22 cellular contexts compared by ENCODE assay signal in the genomic region with DNA sequence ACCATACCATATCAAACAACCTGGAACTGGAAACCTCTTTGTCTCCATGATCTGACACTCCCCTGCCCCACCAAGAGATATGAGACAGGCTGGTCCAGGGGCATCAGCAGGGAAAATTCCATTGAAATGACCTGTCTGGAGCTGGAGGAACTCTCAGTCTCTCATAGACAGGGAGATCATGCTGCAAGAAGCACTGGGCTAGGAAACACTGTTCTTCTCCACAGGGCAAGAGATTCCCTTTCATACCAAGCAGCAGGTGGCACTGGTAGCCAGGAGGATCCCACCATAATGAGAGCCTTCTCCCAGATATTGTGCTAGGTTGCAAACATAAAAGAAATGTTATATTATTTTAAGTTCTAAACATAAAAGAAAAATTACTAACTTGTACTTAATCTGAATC. TPM values are rescaled to one million over a fixed set of nuclear protein-coding genes. Genes with fewer than 3 reads are reported as not detected.
A peak's percentile ranks its signal among the peaks of the same experiment; 100 is the strongest.
DNase-seq lines count a peak whose midpoint lies in the region; ATAC-seq, FAIRE-seq and TF ChIP-seq lines count a peak whose summit lies in the region.
"Had no signal": no experiment of that assay in that cellular context is flagged by ENCODE, and none has a peak within 500 bp of the region (broad histone marks: within the 10 kb centered on the region; RNA-seq: fewer than 3 reads in every experiment).

No MANE protein-coding gene starts in this region.

- H3K14ac ChIP-seq in H1 (ENCODE audit: insufficient read length): no peak overlapping the region

- POLR2A ChIA-PET in Panc1 (lab: Charles Lee) (no interaction called here), H1 (lab: Charles Lee; ENCODE audit: partially characterized antibody) (no interaction called here)

- H2BK20ac ChIP-seq in H1 (ENCODE audit: low read length): no peak overlapping the region

- TF ChIP-seq RAD21 in H1 (IDR thresholded peaks at IDR 0.05 in 1 of 2, conservative IDR thresholded peaks at IDR 0.05 in 1 of 2; ENCODE audit: low read depth in 2 of 2, low read length in 2 of 2): 0 out of 4 replicates have a peak, but pooled peaks of 1 of the 2 experiments have one; percentile 11

- no peak overlapping the region for H2BK120ac ChIP-seq in H1 (replicated peaks; ENCODE audit: low read depth, low read length)

- no peak overlapping the region for H2BK15ac ChIP-seq in H1 (ENCODE audit: low read length)

- no peak overlapping the region for H2BK12ac ChIP-seq in H1 (ENCODE audit: low read depth, low read length)

- no peaks in the 10 kb centered on the region for H3K4me1 ChIP-seq in Panc1 (ENCODE audit: control insufficient read depth, insufficient read depth, low read length)
- no peaks in the 10 kb centered on the region for H3K4me1 ChIP-seq in H1 (replicated peaks in 1 of 4; ENCODE audit: control insufficient read depth in 3 of 4, insufficient read depth in 4 of 4, low read length in 3 of 4)
- H3K4me1 ChIP-seq: HAP-1 had no signal

- H2AFZ ChIP-seq in H1 (ENCODE audit: low read length): no peak overlapping the region
- H2AFZ ChIP-seq: GM23248 had no signal

- H3K9ac ChIP-seq in H1 (replicated peaks in 1 of 4; ENCODE audit: extremely low read depth in 1 of 4, low read depth in 3 of 4, low read length in 3 of 4): no peak overlapping the region
- H3K9ac ChIP-seq: GM23248 had no signal

- H3K4me3 Mint-ChIP-seq in natural killer cell treated with Interleukin-12 subunit alpha and Interleukin-12 subunit beta and Interleukin-15 and Interleukin-18, amount 100 ng/mL, for 72 hours: no peak overlapping the region
- no peak overlapping the region for H3K4me3 Mint-ChIP-seq in activated T-helper 2 cell treated with anti-CD3 and anti-CD28 coated beads, Interferon-gamma antibody, Interleukin-2, Interleukin-4, amounts not matched to agents 10 μg/mL and 5 μg/mL and 100 μg/mL, durations not matched to agents 14 hours and 24 hours and 36 hours (ENCODE audit: low read depth)
- H3K4me3 Mint-ChIP-seq: CD4-positive, alpha-beta memory T cell had no signal

- 0 out of 2 replicates have a peak, but pooled peaks have one; percentile 4 for TF ChIP-seq CTCF in Panc1 (IDR thresholded peaks at IDR 0.05)
- TF ChIP-seq CTCF in H1 (IDR thresholded peaks at IDR 0.05; ENCODE audit: control extremely low read depth in 1 of 3, insufficient read depth in 1 of 3, low read depth in 1 of 3, low read length in 3 of 3): no peak

- H3K27ac Mint-ChIP-seq in natural killer cell treated with Interleukin-12 subunit alpha and Interleukin-12 subunit beta and Interleukin-15 and Interleukin-18, amount 100 ng/mL, for 72 hours: no peak overlapping the region
- no peak overlapping the region for H3K27ac Mint-ChIP-seq in activated T-helper 2 cell treated with anti-CD3 and anti-CD28 coated beads, Interferon-gamma antibody, Interleukin-2, Interleukin-4, amounts not matched to agents 10 μg/mL and 5 μg/mL and 100 μg/mL, durations not matched to agents 14 hours and 24 hours and 36 hours
- H3K27ac Mint-ChIP-seq: CD4-positive, alpha-beta memory T cell had no signal

- DNase-seq in NCI-H82 (lab: John Stamatoyannopoulos, UW): peak; percentile 11
- no peak for DNase-seq in NCI-H82 treated with DMSO at 0.1 percent for 48 hours (lab: John Stamatoyannopoulos, UW; ENCODE audit: unreplicated experiment)
- DNase-seq in ELF-1 (ENCODE audit: low read depth, low spot score): peak; percentile 13
- DNase-seq in Panc1 (ENCODE audit: low read depth, low spot score): no peak
- no peak for DNase-seq in H1 (ENCODE audit: low read depth in 1 of 2, low spot score in 2 of 2)
- no peak for DNase-seq in natural killer cell treated with Interleukin-12 subunit alpha and Interleukin-12 subunit beta and Interleukin-15 and Interleukin-18, amount 100 ng/mL, for 72 hours (ENCODE audit: low spot score)
- DNase-seq in activated T-helper 2 cell treated with anti-CD3 and anti-CD28 coated beads, Interferon-gamma antibody, Interleukin-2, Interleukin-4, amounts not matched to agents 10 μg/mL and 5 μg/mL and 100 μg/mL, durations not matched to agents 14 hours and 24 hours and 36 hours (ENCODE audit: low spot score): no peak
- DNase-seq: 8988T; C1 segment of cervical spinal cord; Calu3; CD4-positive, alpha-beta memory T cell; COR-L47; DMS53; DMS79 treated with DMSO at 0.1 percent for 48 hours; GM23248 had no signal

- H4K5ac ChIP-seq in H1 (ENCODE audit: insufficient read length, low read depth, low read length): no peak overlapping the region

- no peaks in the 10 kb centered on the region for H3K4me1 Mint-ChIP-seq in natural killer cell treated with Interleukin-12 subunit alpha and Interleukin-12 subunit beta and Interleukin-15 and Interleukin-18, amount 100 ng/mL, for 72 hours (ENCODE audit: low read depth in 2 of 2)
- H3K4me1 Mint-ChIP-seq in activated T-helper 2 cell treated with anti-CD3 and anti-CD28 coated beads, Interferon-gamma antibody, Interleukin-2, Interleukin-4, amounts not matched to agents 10 μg/mL and 5 μg/mL and 100 μg/mL, durations not matched to agents 14 hours and 24 hours and 36 hours (ENCODE audit: low read depth): no peaks in the 10 kb centered on the region

- no peak for TF ChIP-seq EP300 in H1 (IDR thresholded peaks at IDR 0.05; ENCODE audit: borderline replicate concordance in 1 of 2, low read depth in 2 of 2, low read length in 2 of 2)

- H3K36me3 ChIP-seq in Panc1 (ENCODE audit: control insufficient read depth, insufficient read depth, low read length) (no peaks in the 10 kb centered on the region), H1 (ENCODE audit: control insufficient read depth in 2 of 4, insufficient read depth in 4 of 4, low read length in 3 of 4) (no peaks in the 10 kb centered on the region)
- H3K36me3 ChIP-seq: HAP-1 had no signal

- no peak overlapping the region for H2BK5ac ChIP-seq in H1 (ENCODE audit: low read depth, low read length)

- no TSS peak for BruUV-seq in Panc1 (replicated peaks; lab: Mats Ljungman, UMichigan)

- H3K27ac ChIP-seq in Panc1 (ENCODE audit: low read length) (no peak overlapping the region), H1 (ENCODE audit: low read depth, low read length) (no peak overlapping the region)
- H3K27ac ChIP-seq: GM23248 had no signal

- no peak overlapping the region for H2AK5ac ChIP-seq in H1 (ENCODE audit: low read depth, low read length)

- in situ Hi-C loops in Panc1 (cut with HindIII; ENCODE audit: low pct_unique_long_range_greater_than_20kb, low sequenced_read_pairs): no loop called here

- no peak overlapping the region for H3K23ac ChIP-seq in H1 (ENCODE audit: insufficient read length)

- no peak overlapping the region for H3K4me3 ChIP-seq in Panc1 (ENCODE audit: low read depth in 2 of 2, low read length in 2 of 2)
- no peak overlapping the region for H3K4me3 ChIP-seq in H1 (ENCODE audit: extremely low read depth in 1 of 4, insufficient read depth in 2 of 4, low read depth in 3 of 4, low read length in 4 of 4)
- H3K4me3 ChIP-seq: GM23248, HAP-1 had no signal

- H4K8ac ChIP-seq in H1 (ENCODE audit: extremely low read depth, insufficient read depth, low read length): no peak overlapping the region

- H3K56ac ChIP-seq in H1 (replicated peaks; ENCODE audit: insufficient read length, low read depth, low read length): no peak overlapping the region

- no peaks in the 10 kb centered on the region for H4K20me1 ChIP-seq in H1 (replicated peaks in 1 of 2; ENCODE audit: control insufficient read depth in 1 of 2, insufficient read depth in 2 of 2, low read length in 2 of 2)

- H3K79me2 ChIP-seq in H1 (ENCODE audit: control insufficient read depth in 1 of 2, insufficient read depth in 2 of 2, low read length in 2 of 2): no peaks in the 10 kb centered on the region

- FAIRE-seq in H1 (lab: Jason Lieb, UNC): peak; percentile 63
- FAIRE-seq: G401.6, GM12892, GM19239, H54 had no signal

- no peaks in the 10 kb centered on the region for H3K79me1 ChIP-seq in H1 (ENCODE audit: low read depth, low read length)

- no peaks in the 10 kb centered on the region for H3K23me2 ChIP-seq in H1 (ENCODE audit: low read depth, low read length)

- no peak overlapping the region for H3K4me2 ChIP-seq in H1 (ENCODE audit: insufficient read depth in 1 of 2, low read depth in 2 of 2, low read length in 2 of 2)

- H3K9me3 ChIP-seq in Panc1 (ENCODE audit: control insufficient read depth, insufficient read depth, low read depth, low read length) (no peaks in the 10 kb centered on the region), H1 (ENCODE audit: insufficient read depth in 2 of 2, low read depth in 1 of 2, low read length in 1 of 2) (no peaks in the 10 kb centered on the region)
- H3K9me3 ChIP-seq: HAP-1 had no signal

- peaks cover 24 to 28% of the 10 kb centered on the region in 2 donors for H3K27me3 Mint-ChIP-seq in natural killer cell treated with Interleukin-12 subunit alpha and Interleukin-12 subunit beta and Interleukin-15 and Interleukin-18, amount 100 ng/mL, for 72 hours
- H3K27me3 Mint-ChIP-seq in activated T-helper 2 cell treated with anti-CD3 and anti-CD28 coated beads, Interferon-gamma antibody, Interleukin-2, Interleukin-4, amounts not matched to agents 10 μg/mL and 5 μg/mL and 100 μg/mL, durations not matched to agents 14 hours and 24 hours and 36 hours (ENCODE audit: low read depth): peaks cover 3% of the 10 kb centered on the region

- no peak overlapping the region for H4K91ac ChIP-seq in H1 (replicated peaks; ENCODE audit: insufficient read length, low read length)

- H3K18ac ChIP-seq in H1 (ENCODE audit: extremely low read depth, low read length): no peak overlapping the region

- TF ChIP-seq POLR2A in H1 (IDR thresholded peaks at IDR 0.05; ENCODE audit: control extremely low read depth in 1 of 2, low read depth in 2 of 2, low read length in 2 of 2): no peak

- no peak for ATAC-seq in Panc1
- no peak for ATAC-seq in natural killer cell treated with Interleukin-12 subunit alpha and Interleukin-12 subunit beta and Interleukin-15 and Interleukin-18, amount 100 ng/mL, for 72 hours
- ATAC-seq in GM18511 (IDR thresholded peaks at IDR 0.05; ENCODE audit: unreplicated experiment): no peak

- no peak overlapping the region for H3K4ac ChIP-seq in H1 (replicated peaks; ENCODE audit: insufficient read length, low read depth, low read length)

- 0 out of 2 replicates have a peak, but pooled peaks cover 2% of the 10 kb centered on the region for H3K27me3 ChIP-seq in Panc1 (ENCODE audit: control insufficient read depth, insufficient read depth, low read length)
- no peaks in the 10 kb centered on the region for H3K27me3 ChIP-seq in H1 (replicated peaks in 1 of 4; ENCODE audit: control insufficient read depth in 3 of 4, extremely low read depth in 1 of 4, insufficient read depth in 3 of 4, low read length in 3 of 4)

- intact Hi-C loops in Panc1 (cut with micrococcal nuclease; ENCODE audit: unreplicated experiment): loop anchor here (5.0 to 10.0 kb wide), 2 partner anchors 545 to 608 kb away; no protein-coding TSS in a partner anchor
- intact Hi-C loops in activated T-helper 2 cell treated with anti-CD3 and anti-CD28 coated beads, Interferon-gamma antibody, Interleukin-2, Interleukin-4, amounts not matched to agents 10 μg/mL and 5 μg/mL and 100 μg/mL, durations not matched to agents 14 hours and 24 hours and 36 hours (cut with micrococcal nuclease): loop anchor here (5.0 kb wide), 1 partner anchor 608 kb away; no protein-coding TSS in a partner anchor

- CTCF ChIA-PET in Panc1 (lab: Charles Lee): no interaction called here
- CTCF ChIA-PET in H1 (lab: Charles Lee; ENCODE audit: partially characterized antibody): no interaction called here

- no peaks in the 10 kb centered on the region for H3K9me3 Mint-ChIP-seq in natural killer cell treated with Interleukin-12 subunit alpha and Interleukin-12 subunit beta and Interleukin-15 and Interleukin-18, amount 100 ng/mL, for 72 hours
- no peaks in the 10 kb centered on the region for H3K9me3 Mint-ChIP-seq in activated T-helper 2 cell treated with anti-CD3 and anti-CD28 coated beads, Interferon-gamma antibody, Interleukin-2, Interleukin-4, amounts not matched to agents 10 μg/mL and 5 μg/mL and 100 μg/mL, durations not matched to agents 14 hours and 24 hours and 36 hours
- H3K9me3 Mint-ChIP-seq: CD4-positive, alpha-beta memory T cell had no signal

- H3K36me3 Mint-ChIP-seq in natural killer cell treated with Interleukin-12 subunit alpha and Interleukin-12 subunit beta and Interleukin-15 and Interleukin-18, amount 100 ng/mL, for 72 hours: no peaks in the 10 kb centered on the region
- H3K36me3 Mint-ChIP-seq in activated T-helper 2 cell treated with anti-CD3 and anti-CD28 coated beads, Interferon-gamma antibody, Interleukin-2, Interleukin-4, amounts not matched to agents 10 μg/mL and 5 μg/mL and 100 μg/mL, durations not matched to agents 14 hours and 24 hours and 36 hours (ENCODE audit: low read depth): no peaks in the 10 kb centered on the region
- H3K36me3 Mint-ChIP-seq: CD4-positive, alpha-beta memory T cell had no signal

RNA-seq across cellular contexts. Expression of a gene that starts 14.5 kb away (rescaled TPM):
- total RNA-seq in Panc1 (2021; ENCODE audit: unreplicated experiment): 1.5 TPM
- polyA plus RNA-seq in Panc1 (2012; ENCODE audit: insufficient read length): 1.1 TPM
- total RNA-seq in H1 (2021; fragmentation: NEBNext Ultra II Directional; extraction: Animal tissue kit (Norgen Biotek cat#: 25700)): 15.6 and 16.1 TPM in 2 replicates
- 7.3 and 7.5 TPM in 2 replicates for polyA plus RNA-seq in H1 (2011; rRNA removed)
- polyA plus RNA-seq in H1 (2011; cell fraction: cytosol; rRNA removed): 6.3 TPM
- polyA plus RNA-seq in H1 (2011; cell fraction: nucleus; rRNA removed): 6.1 TPM
- polyA plus RNA-seq in H1 (2012, experiment 1 of 2): 13.4 to 15.3 TPM (median 14.6 TPM) in 4 replicates
- polyA plus RNA-seq in H1 (2012, experiment 2 of 2): 17.5 TPM
- polyA plus RNA-seq in H1 (2013, experiment 1 of 2): 9.3 TPM
- polyA plus RNA-seq in H1 (2013, experiment 2 of 2): 10.7 TPM
- polyA minus RNA-seq in H1 (2011; rRNA and poly(A)+ RNA removed): 4.8 and 6.2 TPM in 2 replicates
- 5.4 TPM for polyA minus RNA-seq in H1 (2011; cell fraction: cytosol; rRNA and poly(A)+ RNA removed)
- polyA minus RNA-seq in H1 (2011; cell fraction: nucleus; rRNA and poly(A)+ RNA removed): 3.2 TPM
- total RNA-seq in natural killer cell treated with Interleukin-12 subunit alpha and Interleukin-12 subunit beta and Interleukin-15 and Interleukin-18, amount 100 ng/mL, for 72 hours: not detected
- 0.25 and 0.37 TPM in 2 replicates for total RNA-seq in activated T-helper 2 cell treated with anti-CD3 and anti-CD28 coated beads, Interferon-gamma antibody, Interleukin-2, Interleukin-4, amounts not matched to agents 10 μg/mL and 5 μg/mL and 100 μg/mL, durations not matched to agents 14 hours and 24 hours and 36 hours
- total RNA-seq: CD4-positive, alpha-beta memory T cell; GM23248 had no signal
- polyA plus RNA-seq: BJ, GM23248 had no signal

Comparison
In these comparisons a context has a peak if more than half of its experiments do, and no peak if none do; other contexts are left out.
1. DNase-seq: peak in NCI-H82 (single experiment) and ELF-1 (single experiment); none in NCI-H82 treated with DMSO at 0.1 percent for 48 hours (single experiment), Panc1 (single experiment), H1 (0 of 2), natural killer cell treated with Interleukin-12 subunit alpha and Interleukin-12 subunit beta and Interleukin-15 and Interleukin-18, amount 100 ng/mL, for 72 hours (single experiment) and activated T-helper 2 cell treated with anti-CD3 and anti-CD28 coated beads, Interferon-gamma antibody, Interleukin-2, Interleukin-4, amounts not matched to agents 10 μg/mL and 5 μg/mL and 100 μg/mL, durations not matched to agents 14 hours and 24 hours and 36 hours (single experiment).